In the genomic region with DNA sequence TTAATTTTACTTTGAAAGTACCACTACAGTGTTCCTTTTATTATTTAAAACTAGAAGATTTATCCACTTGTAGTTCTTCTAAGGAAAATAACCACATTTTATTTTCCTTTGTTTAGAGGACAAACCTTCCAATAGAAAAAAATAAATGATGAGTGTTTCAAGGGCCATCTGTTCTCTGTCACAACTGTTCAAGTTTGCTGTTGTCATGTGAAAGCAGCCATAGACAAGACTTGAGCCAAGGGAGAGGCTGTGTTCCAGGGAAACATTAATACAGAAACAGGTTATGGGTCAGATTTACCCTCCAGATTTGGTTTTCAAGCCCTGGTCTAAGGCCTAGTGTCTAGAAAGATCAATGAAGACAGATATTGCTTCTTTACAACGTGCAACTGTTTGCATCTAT, we compare ENCODE assay signal across 25 cellular contexts.
"Had no signal": no experiment of that assay in that cellular context is flagged by ENCODE, and none has a peak within 500 bp of the region (broad histone marks: within the 10 kb centered on the region; RNA-seq: fewer than 3 reads in every experiment).

No MANE protein-coding gene starts in this region.

- DNase-seq: activated CD4-positive, alpha-beta memory T cell treated with anti-CD3 and anti-CD28 coated beads for 36 hours; activated CD4-positive, alpha-beta T cell treated with anti-CD3 and anti-CD28 coated beads for 36 hours; activated CD4-positive, alpha-beta T cell treated with anti-CD3 and anti-CD28 coated beads, Interleukin-2, amount 10 ng/mL, durations not matched to agents 24 days and 14 days; activated CD4-positive, CD25-positive, alpha-beta regulatory T cell; activated CD4-positive, CD25-positive, alpha-beta regulatory T cell treated with anti-CD3 and anti-CD28 coated beads, Interleukin-2, amount 50 U/mL, for 72 hours; activated CD8-positive, alpha-beta memory T cell treated with anti-CD3 and anti-CD28 coated beads, Interleukin-2, amount 10 ng/mL, durations not matched to agents 7 days and 5 days; activated CD8-positive, alpha-beta memory T cell treated with anti-CD3 and anti-CD28 coated beads, Interleukin-2, amount 50 U/mL, for 4 hours; activated CD8-positive, alpha-beta T cell treated with anti-CD3 and anti-CD28 coated beads, Interleukin-2, amount 10 ng/mL, durations not matched to agents 7 days and 5 days; activated effector memory CD4-positive, alpha-beta T cell treated with anti-CD3 and anti-CD28 coated beads, Interleukin-2, amount 50 U/mL, for 16 hours; activated naive CD4-positive, alpha-beta T cell treated with anti-CD3 and anti-CD28 coated beads for 36 hours; activated naive CD8-positive, alpha-beta T cell treated with anti-CD3 and anti-CD28 coated beads for 36 hours; activated naive CD8-positive, alpha-beta T cell treated with anti-CD3 and anti-CD28 coated beads, Interleukin-2, amount 50 U/mL, for 24 hours; activated T-cell treated with anti-CD3 and anti-CD28 coated beads, Interleukin-2, amount 50 U/mL, for 1 hour; activated T-cell treated with anti-CD3 and anti-CD28 coated beads, Interleukin-2, amount 50 U/mL, for 48 hours; adrenal gland; amygdala; aorta; body of pancreas; dorsolateral prefrontal cortex; effector memory CD4-positive, alpha-beta T cell; endodermal cell; esophagus squamous epithelium; foreskin melanocyte; T-helper 2 cell had no signal

- ATAC-seq: activated CD4-positive, alpha-beta T cell treated with anti-CD3 and anti-CD28 coated beads for 36 hours; activated CD8-positive, alpha-beta memory T cell treated with anti-CD3 and anti-CD28 coated beads, Interleukin-2, amount 10 ng/mL, durations not matched to agents 7 days and 5 days; activated CD8-positive, alpha-beta T cell treated with anti-CD3 and anti-CD28 coated beads, Interleukin-2, amount 10 ng/mL, durations not matched to agents 7 days and 5 days; activated naive CD8-positive, alpha-beta T cell treated with anti-CD3 and anti-CD28 coated beads, Interleukin-2, amount 50 U/mL, for 24 hours; body of pancreas; gastroesophageal sphincter had no signal
